Comparison of ENCODE assay signal across 1 cellular context in genomic region chr10:63465293-63466167, GRCh38.
TF ChIP-seq lines count a peak whose summit lies in the region.

A gene with protein sequence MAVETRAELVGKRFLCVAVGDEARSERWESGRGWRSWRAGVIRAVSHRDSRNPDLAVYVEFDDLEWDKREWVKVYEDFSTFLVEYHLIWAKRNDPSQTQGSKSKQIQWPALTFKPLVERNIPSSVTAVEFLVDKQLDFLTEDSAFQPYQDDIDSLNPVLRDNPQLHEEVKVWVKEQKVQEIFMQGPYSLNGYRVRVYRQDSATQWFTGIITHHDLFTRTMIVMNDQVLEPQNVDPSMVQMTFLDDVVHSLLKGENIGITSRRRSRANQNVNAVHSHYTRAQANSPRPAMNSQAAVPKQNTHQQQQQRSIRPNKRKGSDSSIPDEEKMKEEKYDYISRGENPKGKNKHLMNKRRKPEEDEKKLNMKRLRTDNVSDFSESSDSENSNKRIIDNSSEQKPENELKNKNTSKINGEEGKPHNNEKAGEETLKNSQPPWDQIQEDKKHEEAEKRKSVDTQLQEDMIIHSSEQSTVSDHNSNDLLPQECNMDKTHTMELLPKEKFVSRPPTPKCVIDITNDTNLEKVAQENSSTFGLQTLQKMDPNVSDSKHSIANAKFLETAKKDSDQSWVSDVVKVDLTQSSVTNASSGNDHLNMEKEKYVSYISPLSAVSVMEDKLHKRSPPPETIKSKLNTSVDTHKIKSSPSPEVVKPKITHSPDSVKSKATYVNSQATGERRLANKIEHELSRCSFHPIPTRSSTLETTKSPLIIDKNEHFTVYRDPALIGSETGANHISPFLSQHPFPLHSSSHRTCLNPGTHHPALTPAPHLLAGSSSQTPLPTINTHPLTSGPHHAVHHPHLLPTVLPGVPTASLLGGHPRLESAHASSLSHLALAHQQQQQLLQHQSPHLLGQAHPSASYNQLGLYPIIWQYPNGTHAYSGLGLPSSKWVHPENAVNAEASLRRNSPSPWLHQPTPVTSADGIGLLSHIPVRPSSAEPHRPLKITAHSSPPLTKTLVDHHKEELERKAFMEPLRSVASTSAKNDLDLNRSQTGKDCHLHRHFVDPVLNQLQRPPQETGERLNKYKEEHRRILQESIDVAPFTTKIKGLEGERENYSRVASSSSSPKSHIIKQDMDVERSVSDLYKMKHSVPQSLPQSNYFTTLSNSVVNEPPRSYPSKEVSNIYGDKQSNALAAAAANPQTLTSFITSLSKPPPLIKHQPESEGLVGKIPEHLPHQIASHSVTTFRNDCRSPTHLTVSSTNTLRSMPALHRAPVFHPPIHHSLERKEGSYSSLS (N-terminal part only) (minus strand): TSS chr10:63465977. CDS start chr10:63465662, 315 bp downstream.

TF ChIP-seq in HepG2, 621 proteins besides CTCF, POLR2A, EP300 and RAD21 (continued from another document and continues in another):
- TF ChIP-seq, protein P1, sequence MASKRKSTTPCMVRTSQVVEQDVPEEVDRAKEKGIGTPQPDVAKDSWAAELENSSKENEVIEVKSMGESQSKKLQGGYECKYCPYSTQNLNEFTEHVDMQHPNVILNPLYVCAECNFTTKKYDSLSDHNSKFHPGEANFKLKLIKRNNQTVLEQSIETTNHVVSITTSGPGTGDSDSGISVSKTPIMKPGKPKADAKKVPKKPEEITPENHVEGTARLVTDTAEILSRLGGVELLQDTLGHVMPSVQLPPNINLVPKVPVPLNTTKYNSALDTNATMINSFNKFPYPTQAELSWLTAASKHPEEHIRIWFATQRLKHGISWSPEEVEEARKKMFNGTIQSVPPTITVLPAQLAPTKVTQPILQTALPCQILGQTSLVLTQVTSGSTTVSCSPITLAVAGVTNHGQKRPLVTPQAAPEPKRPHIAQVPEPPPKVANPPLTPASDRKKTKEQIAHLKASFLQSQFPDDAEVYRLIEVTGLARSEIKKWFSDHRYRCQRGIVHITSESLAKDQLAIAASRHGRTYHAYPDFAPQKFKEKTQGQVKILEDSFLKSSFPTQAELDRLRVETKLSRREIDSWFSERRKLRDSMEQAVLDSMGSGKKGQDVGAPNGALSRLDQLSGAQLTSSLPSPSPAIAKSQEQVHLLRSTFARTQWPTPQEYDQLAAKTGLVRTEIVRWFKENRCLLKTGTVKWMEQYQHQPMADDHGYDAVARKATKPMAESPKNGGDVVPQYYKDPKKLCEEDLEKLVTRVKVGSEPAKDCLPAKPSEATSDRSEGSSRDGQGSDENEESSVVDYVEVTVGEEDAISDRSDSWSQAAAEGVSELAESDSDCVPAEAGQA (IDR thresholded peaks at IDR 0.05; ENCODE audit: low read depth): no peak
- TF ChIP-seq, protein P1 (CRISPR knock-in tag; IDR thresholded peaks at IDR 0.05; ENCODE audit: borderline replicate concordance): no peak
- TF ChIP-seq ZNF317 (CRISPR knock-in tag; IDR thresholded peaks at IDR 0.05) (peak; percentile 80), ZNF816 (CRISPR knock-in tag; IDR thresholded peaks at IDR 0.05; ENCODE audit: borderline replicate concordance) (peak; percentile 12; the same call in 1 of the 2 replicates), ZNF710 (CRISPR knock-in tag; IDR thresholded peaks at IDR 0.05; ENCODE audit: borderline replicate concordance) (0 out of 2 replicates have a peak, but pooled peaks have one; percentile 17), RXRA (CRISPR knock-in tag; IDR thresholded peaks at IDR 0.05) (peak; percentile 49), ZSCAN25 (CRISPR knock-in tag; IDR thresholded peaks at IDR 0.05) (no peak), BCL6 (CRISPR knock-in tag; IDR thresholded peaks at IDR 0.05) (no peak), ZNF7 (CRISPR knock-in tag; IDR thresholded peaks at IDR 0.05) (no peak), ZNF350 (CRISPR knock-in tag; IDR thresholded peaks at IDR 0.05; ENCODE audit: borderline replicate concordance, low read depth) (peak; percentile 72), HBP1 (CRISPR knock-in tag; IDR thresholded peaks at IDR 0.05; ENCODE audit: low read depth) (no peak), ZKSCAN5 (CRISPR knock-in tag; IDR thresholded peaks at IDR 0.05) (peak; percentile 54; the same call in 1 of the 2 replicates), ZNF550 (CRISPR knock-in tag; IDR thresholded peaks at IDR 0.05; ENCODE audit: borderline replicate concordance) (no peak), ZNF282 (IDR thresholded peaks at IDR 0.05; ENCODE audit: partially characterized antibody) (no peak), FOXJ3 (CRISPR knock-in tag; IDR thresholded peaks at IDR 0.05; ENCODE audit: borderline replicate concordance) (no peak; the same call in 1 of the 2 replicates), HIVEP1 (CRISPR knock-in tag; IDR thresholded peaks at IDR 0.05) (peak; percentile 80), ZNF530 (CRISPR knock-in tag; IDR thresholded peaks at IDR 0.05; ENCODE audit: low read depth) (no peak), ATAD3A (CRISPR knock-in tag; IDR thresholded peaks at IDR 0.05) (no peak), ADNP (CRISPR knock-in tag; IDR thresholded peaks at IDR 0.05) (no peak), ZBTB49 (CRISPR knock-in tag; IDR thresholded peaks at IDR 0.05; ENCODE audit: borderline replicate concordance) (no peak), ZNF773 (CRISPR knock-in tag; IDR thresholded peaks at IDR 0.05; ENCODE audit: borderline replicate concordance) (peak; percentile 52; the same call in 1 of the 2 replicates), USF2 (IDR thresholded peaks at IDR 0.05; ENCODE audit: low read depth, low read length) (no peak), USF2 (CRISPR knock-in tag; IDR thresholded peaks at IDR 0.05; ENCODE audit: borderline replicate concordance) (no peak), RXRB (CRISPR knock-in tag; IDR thresholded peaks at IDR 0.05; ENCODE audit: borderline replicate concordance) (no peak; the same call in none of the 2 replicates), ATF1 (CRISPR knock-in tag; IDR thresholded peaks at IDR 0.05) (no peak), ZSCAN29 (CRISPR knock-in tag; conservative IDR thresholded peaks at IDR 0.05) (no peak; the same call in 1 of the 2 replicates), MZF1 (CRISPR knock-in tag; IDR thresholded peaks at IDR 0.05; ENCODE audit: borderline replicate concordance) (no peak), POLR2AphosphoS5 (IDR thresholded peaks at IDR 0.05; ENCODE audit: low read depth, low read length) (peak; percentile 24; the same call in 1 of the 2 replicates), SALL2 (CRISPR knock-in tag; IDR thresholded peaks at IDR 0.05) (peak; percentile 61; the same call in 1 of the 2 replicates), RFX3 (CRISPR knock-in tag; IDR thresholded peaks at IDR 0.05) (no peak)
- TF ChIP-seq, protein P2, sequence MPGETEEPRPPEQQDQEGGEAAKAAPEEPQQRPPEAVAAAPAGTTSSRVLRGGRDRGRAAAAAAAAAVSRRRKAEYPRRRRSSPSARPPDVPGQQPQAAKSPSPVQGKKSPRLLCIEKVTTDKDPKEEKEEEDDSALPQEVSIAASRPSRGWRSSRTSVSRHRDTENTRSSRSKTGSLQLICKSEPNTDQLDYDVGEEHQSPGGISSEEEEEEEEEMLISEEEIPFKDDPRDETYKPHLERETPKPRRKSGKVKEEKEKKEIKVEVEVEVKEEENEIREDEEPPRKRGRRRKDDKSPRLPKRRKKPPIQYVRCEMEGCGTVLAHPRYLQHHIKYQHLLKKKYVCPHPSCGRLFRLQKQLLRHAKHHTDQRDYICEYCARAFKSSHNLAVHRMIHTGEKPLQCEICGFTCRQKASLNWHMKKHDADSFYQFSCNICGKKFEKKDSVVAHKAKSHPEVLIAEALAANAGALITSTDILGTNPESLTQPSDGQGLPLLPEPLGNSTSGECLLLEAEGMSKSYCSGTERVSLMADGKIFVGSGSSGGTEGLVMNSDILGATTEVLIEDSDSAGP (CRISPR knock-in tag; IDR thresholded peaks at IDR 0.05; ENCODE audit: borderline replicate concordance): peak; percentile 87
- TF ChIP-seq, protein P3, sequence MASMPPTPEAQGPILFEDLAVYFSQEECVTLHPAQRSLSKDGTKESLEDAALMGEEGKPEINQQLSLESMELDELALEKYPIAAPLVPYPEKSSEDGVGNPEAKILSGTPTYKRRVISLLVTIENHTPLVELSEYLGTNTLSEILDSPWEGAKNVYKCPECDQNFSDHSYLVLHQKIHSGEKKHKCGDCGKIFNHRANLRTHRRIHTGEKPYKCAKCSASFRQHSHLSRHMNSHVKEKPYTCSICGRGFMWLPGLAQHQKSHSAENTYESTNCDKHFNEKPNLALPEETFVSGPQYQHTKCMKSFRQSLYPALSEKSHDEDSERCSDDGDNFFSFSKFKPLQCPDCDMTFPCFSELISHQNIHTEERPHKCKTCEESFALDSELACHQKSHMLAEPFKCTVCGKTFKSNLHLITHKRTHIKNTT (CRISPR knock-in tag; IDR thresholded peaks at IDR 0.05): no peak
- TF ChIP-seq, protein P4, sequence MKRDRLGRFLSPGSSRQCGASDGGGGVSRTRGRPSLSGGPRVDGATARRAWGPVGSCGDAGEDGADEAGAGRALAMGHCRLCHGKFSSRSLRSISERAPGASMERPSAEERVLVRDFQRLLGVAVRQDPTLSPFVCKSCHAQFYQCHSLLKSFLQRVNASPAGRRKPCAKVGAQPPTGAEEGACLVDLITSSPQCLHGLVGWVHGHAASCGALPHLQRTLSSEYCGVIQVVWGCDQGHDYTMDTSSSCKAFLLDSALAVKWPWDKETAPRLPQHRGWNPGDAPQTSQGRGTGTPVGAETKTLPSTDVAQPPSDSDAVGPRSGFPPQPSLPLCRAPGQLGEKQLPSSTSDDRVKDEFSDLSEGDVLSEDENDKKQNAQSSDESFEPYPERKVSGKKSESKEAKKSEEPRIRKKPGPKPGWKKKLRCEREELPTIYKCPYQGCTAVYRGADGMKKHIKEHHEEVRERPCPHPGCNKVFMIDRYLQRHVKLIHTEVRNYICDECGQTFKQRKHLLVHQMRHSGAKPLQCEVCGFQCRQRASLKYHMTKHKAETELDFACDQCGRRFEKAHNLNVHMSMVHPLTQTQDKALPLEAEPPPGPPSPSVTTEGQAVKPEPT (CRISPR knock-in tag; IDR thresholded peaks at IDR 0.05; ENCODE audit: low read depth): 0 out of 2 replicates have a peak, but pooled peaks have one; percentile 40
